11 cellular contexts compared by ENCODE assay signal in the genomic region with DNA sequence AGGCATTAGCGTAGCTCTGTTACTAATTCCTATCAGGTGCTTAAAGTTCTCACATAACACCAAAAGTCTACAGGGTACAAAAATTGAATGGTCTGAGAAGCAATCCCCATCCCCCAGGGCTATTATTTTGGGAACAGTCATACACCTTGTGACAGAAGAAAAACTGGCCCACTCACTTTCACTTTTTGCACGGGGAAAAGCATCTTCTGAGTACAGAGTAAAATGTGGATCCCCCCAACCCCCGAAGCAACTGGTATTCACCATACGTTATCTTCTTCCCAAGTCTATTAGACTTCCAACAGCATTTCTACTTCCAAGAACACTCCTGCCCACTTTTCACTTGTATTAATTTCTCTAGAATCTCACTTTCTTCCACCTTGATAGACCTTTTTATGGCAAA. TPM values are rescaled to one million over a fixed set of nuclear protein-coding genes. Genes with fewer than 3 reads are reported as not detected.
A peak's percentile ranks its signal among the peaks of the same experiment; 100 is the strongest.
DNase-seq lines count a peak whose midpoint lies in the region; ATAC-seq, FAIRE-seq and TF ChIP-seq lines count a peak whose summit lies in the region.
"Had no signal": no experiment of that assay in that cellular context is flagged by ENCODE, and none has a peak within 500 bp of the region (broad histone marks: within the 10 kb centered on the region; RNA-seq: fewer than 3 reads in every experiment).

No MANE protein-coding gene starts in this region.

- H3K27me3 Mint-ChIP-seq in activated T-cell treated with anti-CD3 and anti-CD28 coated beads, Interleukin-2, amount 50 U/mL, for 72 hours (ENCODE audit: low read depth) = no peaks in the 10 kb centered on the region
- H3K27me3 Mint-ChIP-seq in immature natural killer cell (ENCODE audit: low read depth in 3 of 3) = no peaks in the 10 kb centered on the region

- H3K4me1 Mint-ChIP-seq in activated T-cell treated with anti-CD3 and anti-CD28 coated beads, Interleukin-2, amount 50 U/mL, for 72 hours (ENCODE audit: low read depth) = peaks cover 65% of the 10 kb centered on the region
- H3K4me1 Mint-ChIP-seq in immature natural killer cell = peaks cover 31 to 37% of the 10 kb centered on the region in 2 donors

- H3K4me3 Mint-ChIP-seq in activated T-cell treated with anti-CD3 and anti-CD28 coated beads, Interleukin-2, amount 50 U/mL, for 72 hours = peak overlapping the region; percentile 79 to 80
- H3K4me3 Mint-ChIP-seq in immature natural killer cell = no peak overlapping the region

- H2AFZ ChIP-seq in ACC112 (ENCODE audit: low read length, unreplicated experiment) = no peak overlapping the region

- no peaks in the 10 kb centered on the region; the same call in 1 of the 2 replicates for H3K36me3 ChIP-seq in ACC112 (ENCODE audit: insufficient read depth, low read length)

- peak; percentile 23 for FAIRE-seq in GM12891 (lab: Jason Lieb, UNC)
- FAIRE-seq in RCC 7860 (lab: Jason Lieb, UNC) = no peak
- FAIRE-seq: H1 had no signal

- H3K27me3 ChIP-seq in ACC112 (ENCODE audit: insufficient read depth, low read length) = no peaks in the 10 kb centered on the region

- peak overlapping the region; percentile 45 for H3K27ac ChIP-seq in ACC112 (ENCODE audit: low read depth, low read length)

- ATAC-seq in activated T-cell treated with anti-CD3 and anti-CD28 coated beads, Interleukin-2, amount 50 U/mL, for 72 hours (replicated peaks in 1 of 2) = no peak
- no peak for ATAC-seq in GM19023 (IDR thresholded peaks at IDR 0.05; ENCODE audit: unreplicated experiment)
- no peak for ATAC-seq in HG02763 (IDR thresholded peaks at IDR 0.05; ENCODE audit: unreplicated experiment)

- peak overlapping the region; percentile 46 for H3K4me3 ChIP-seq in ACC112 (ENCODE audit: low read depth, low read length)

- H3K4me1 ChIP-seq in ACC112 (ENCODE audit: control insufficient read depth, insufficient read depth, low read length, unreplicated experiment) = peaks cover 12% of the 10 kb centered on the region
- H3K4me1 ChIP-seq: Caco-2 had no signal

- H3K36me3 Mint-ChIP-seq in activated T-cell treated with anti-CD3 and anti-CD28 coated beads, Interleukin-2, amount 50 U/mL, for 72 hours (ENCODE audit: insufficient read depth in 2 of 2) = peaks cover 0 to 11% of the 10 kb centered on the region in 2 donors
- peaks cover 0 to 6% (median 3%) of the 10 kb centered on the region in 3 donors for H3K36me3 Mint-ChIP-seq in immature natural killer cell

- DNase-seq in GM12891 (ENCODE audit: insufficient read length, low spot score) (no peak), immature natural killer cell (no peak), hippocampal formation (lab: John Stamatoyannopoulos, UW) (no peak), RCC 7860 (ENCODE audit: low spot score) (no peak)
- DNase-seq in activated T-cell treated with anti-CD3 and anti-CD28 coated beads, Interleukin-2, amount 50 U/mL, for 72 hours = no peak
- DNase-seq: Caco-2, NCI-H187 treated with DMSO at 0.1 percent for 48 hours had no signal

- no peak for TF ChIP-seq POLR2A in GM12891 (IDR thresholded peaks at IDR 0.05; ENCODE audit: low read depth, low read length)

- H3K27ac Mint-ChIP-seq in activated T-cell treated with anti-CD3 and anti-CD28 coated beads, Interleukin-2, amount 50 U/mL, for 72 hours = peak overlapping the region; percentile 93
- H3K27ac Mint-ChIP-seq in immature natural killer cell = peak overlapping the region in 4 of 6 donors; percentile 1 to 71 (median 52)

- peaks cover 39% of the 10 kb centered on the region for H3K79me2 ChIP-seq in ACC112 (ENCODE audit: control insufficient read depth, insufficient read depth, low read length, unreplicated experiment)

- no peaks in the 10 kb centered on the region for H3K9me3 Mint-ChIP-seq in activated T-cell treated with anti-CD3 and anti-CD28 coated beads, Interleukin-2, amount 50 U/mL, for 72 hours
- no peaks in the 10 kb centered on the region for H3K9me3 Mint-ChIP-seq in immature natural killer cell

TF ChIP-seq in GM12891, 5 proteins besides CTCF, POLR2A, EP300 and RAD21:
- TF ChIP-seq PAX5 (IDR thresholded peaks at IDR 0.05; ENCODE audit: insufficient read depth, low read length, severe bottlenecking) (no peak), POLR2AphosphoS5 (IDR thresholded peaks at IDR 0.05; ENCODE audit: low read depth, low read length) (no peak), POU2F2 (IDR thresholded peaks at IDR 0.05; ENCODE audit: low read depth, low read length) (no peak), TAF1 (IDR thresholded peaks at IDR 0.05; ENCODE audit: low read depth, low read length) (no peak)

RNA-seq across cellular contexts. Expression of gene GGA3, which starts 11.8 kb away (rescaled TPM):
- 48.3 TPM for polyA plus RNA-seq in GM12891 (2012; ENCODE audit: low read depth, missing spikeins)
- total RNA-seq in activated T-cell treated with anti-CD3 and anti-CD28 coated beads, Interleukin-2, amount 50 U/mL, for 72 hours = 10 to 100 TPM; 77.1 to 80.9 TPM
- polyA plus RNA-seq in immature natural killer cell = 10 to 100 TPM in 1 of 3 donors, 1 to 10 TPM in 2; 3.7 to 17.8 (median 3.8) TPM

RNA-seq across cellular contexts. Expression of gene MRPS7, which starts 12.1 kb away (rescaled TPM):
- 67.2 TPM for polyA plus RNA-seq in GM12891 (2012; ENCODE audit: low read depth, missing spikeins)
- 10 to 100 TPM; 42.8 to 43.0 TPM for total RNA-seq in activated T-cell treated with anti-CD3 and anti-CD28 coated beads, Interleukin-2, amount 50 U/mL, for 72 hours
- 100 to 1,000 TPM; 118 to 189 (median 122) TPM for polyA plus RNA-seq in immature natural killer cell

RNA-seq across cellular contexts. Expression of gene MIF4GD, which starts 21.5 kb away (rescaled TPM):
- polyA plus RNA-seq in GM12891 (2012; ENCODE audit: low read depth, missing spikeins) = 40.8 TPM
- total RNA-seq in activated T-cell treated with anti-CD3 and anti-CD28 coated beads, Interleukin-2, amount 50 U/mL, for 72 hours = 10 to 100 TPM; 63.1 to 67.9 TPM
- 100 to 1,000 TPM; 113 to 187 (median 145) TPM for polyA plus RNA-seq in immature natural killer cell

RNA-seq across cellular contexts. Expression of gene SLC25A19, which starts 39.7 kb away (rescaled TPM):
- 59.2 TPM for polyA plus RNA-seq in GM12891 (2012; ENCODE audit: low read depth, missing spikeins)
- total RNA-seq in activated T-cell treated with anti-CD3 and anti-CD28 coated beads, Interleukin-2, amount 50 U/mL, for 72 hours = 10 to 100 TPM; 39.9 to 59.3 TPM
- polyA plus RNA-seq in immature natural killer cell = 10 to 100 TPM; 11.2 to 27.2 (median 21.0) TPM

RNA-seq across cellular contexts. Expression of gene NUP85, which starts 44.1 kb away (rescaled TPM):
- 41.1 TPM for polyA plus RNA-seq in GM12891 (2012; ENCODE audit: low read depth, missing spikeins)
- 100 to 1,000 TPM in 1 of 2 donors, 10 to 100 TPM in 1; 88.3 to 114 TPM for total RNA-seq in activated T-cell treated with anti-CD3 and anti-CD28 coated beads, Interleukin-2, amount 50 U/mL, for 72 hours
- polyA plus RNA-seq in immature natural killer cell = 10 to 100 TPM; 28.3 to 47.8 (median 41.1) TPM

Comparison
In these comparisons a context has a peak if more than half of its experiments do, and no peak if none do; other contexts are left out.
1. H3K4me3 Mint-ChIP-seq: peak in activated T-cell treated with anti-CD3 and anti-CD28 coated beads, Interleukin-2, amount 50 U/mL, for 72 hours (2 of 2); none in immature natural killer cell (0 of 5).